ENCODE assay signal across 8 cellular contexts in genomic region chr17:27756467-27757371, GRCh38. TPM values are rescaled to one million over a fixed set of nuclear protein-coding genes. Genes with fewer than 3 reads are reported as not detected.
DNase-seq lines count a peak whose midpoint lies in the region; ATAC-seq and TF ChIP-seq lines count a peak whose summit lies in the region.

No MANE protein-coding gene starts in this region.

- no peak overlapping the region for H3K4me3 Mint-ChIP-seq in naive B cell

- no peaks in the 10 kb centered on the region for H3K27me3 ChIP-seq in Loucy (ENCODE audit: insufficient read depth, low read length, poor library complexity, severe bottlenecking)
- no peaks in the 10 kb centered on the region for H3K27me3 ChIP-seq in effector memory CD4-positive, alpha-beta T cell (replicated peaks; ENCODE audit: control insufficient read depth, insufficient read depth, low read length, poor library complexity, severe bottlenecking)
- H3K27me3 ChIP-seq in suprapubic skin: no peaks in the 10 kb centered on the region

- no peaks in the 10 kb centered on the region for H4K20me1 ChIP-seq in Loucy (ENCODE audit: insufficient read depth, low read length, poor library complexity, severe bottlenecking)

- no peak for TF ChIP-seq EP300 in suprapubic skin (IDR thresholded peaks at IDR 0.05)

- peak; percentile 84 for TF ChIP-seq CTCF in Loucy (conservative IDR thresholded peaks at IDR 0.05; ENCODE audit: low read length)
- TF ChIP-seq CTCF in suprapubic skin (IDR thresholded peaks at IDR 0.05): peak; percentile 55 to 89

- no peaks in the 10 kb centered on the region for H3F3A ChIP-seq in Loucy (ENCODE audit: low read depth)

- H3K9ac ChIP-seq in Loucy (ENCODE audit: low read depth, low read length, poor library complexity, severe bottlenecking): no peak overlapping the region

- no peak overlapping the region for H3K4me2 ChIP-seq in Loucy (ENCODE audit: low read depth, low read length, poor library complexity, severe bottlenecking)

- peaks cover 8 to 9% (median 8%) of the 10 kb centered on the region in 3 donors for H3K27me3 Mint-ChIP-seq in naive B cell

- H3K27ac Mint-ChIP-seq in naive B cell: peak overlapping the region in 1 of 6 donors; percentile 20

- H3K9me3 ChIP-seq in Loucy (ENCODE audit: insufficient read depth, low read depth, low read length): no peaks in the 10 kb centered on the region
- no peaks in the 10 kb centered on the region for H3K9me3 ChIP-seq in effector memory CD4-positive, alpha-beta T cell (ENCODE audit: control insufficient read depth, low read length)
- no peaks in the 10 kb centered on the region for H3K9me3 ChIP-seq in suprapubic skin

- no peaks in the 10 kb centered on the region for H3K9me3 Mint-ChIP-seq in naive B cell

- H3K9me2 ChIP-seq in Loucy (replicated peaks; ENCODE audit: low read depth, low read length): no peaks in the 10 kb centered on the region

- H3K4me3 ChIP-seq in Loucy (ENCODE audit: low read length, poor library complexity, severe bottlenecking) (no peak overlapping the region), suprapubic skin (no peak overlapping the region)
- no peak overlapping the region for H3K4me3 ChIP-seq in effector memory CD4-positive, alpha-beta T cell (ENCODE audit: insufficient read depth, low read depth, low read length, poor library complexity, severe bottlenecking)

- peak; percentile 81 for DNase-seq in DMS 273 (lab: John Stamatoyannopoulos, UW; ENCODE audit: unreplicated experiment)
- DNase-seq in DMS 273 treated with DMSO at 0.1 percent for 48 hours (lab: John Stamatoyannopoulos, UW): no peak
- peak; percentile 50 for DNase-seq in activated CD4-positive, alpha-beta T cell treated with anti-CD3 and anti-CD28 coated beads, Interleukin-2, amount 50 U/mL, for 1 hour
- peak in 2 of 3 donors; percentile 6 to 24 for DNase-seq in effector memory CD4-positive, alpha-beta T cell
- peak; percentile 20 for DNase-seq in naive B cell
- no peak for DNase-seq in suprapubic skin (ENCODE audit: low spot score in 2 of 2)
- no peak for DNase-seq in amniotic stem cell (lab: John Stamatoyannopoulos, UW)

- H3K27ac ChIP-seq in effector memory CD4-positive, alpha-beta T cell (ENCODE audit: insufficient read depth, low read length, poor library complexity, severe bottlenecking): no peak overlapping the region
- no peak overlapping the region for H3K27ac ChIP-seq in suprapubic skin

- H2AFZ ChIP-seq in Loucy (ENCODE audit: low read length): no peak overlapping the region

- H3K4me1 Mint-ChIP-seq in naive B cell: peaks cover 0 to 2% (median 0%) of the 10 kb centered on the region in 3 donors

- H3K79me2 ChIP-seq in Loucy (ENCODE audit: insufficient read depth, low read length): no peaks in the 10 kb centered on the region

- peak in 1 of 2 donors; percentile 33 for ATAC-seq in naive B cell (ENCODE audit: low read depth in 2 of 2)

- no peaks in the 10 kb centered on the region for H3K36me3 Mint-ChIP-seq in naive B cell

- H3K36me3 ChIP-seq in Loucy (ENCODE audit: insufficient read depth, low read length) (no peaks in the 10 kb centered on the region), suprapubic skin (no peaks in the 10 kb centered on the region)
- no peaks in the 10 kb centered on the region for H3K36me3 ChIP-seq in effector memory CD4-positive, alpha-beta T cell (ENCODE audit: control insufficient read depth, insufficient read depth, low read length)

- no peak for TF ChIP-seq POLR2A in suprapubic skin (IDR thresholded peaks at IDR 0.05)

- no peaks in the 10 kb centered on the region for H3K4me1 ChIP-seq in Loucy (ENCODE audit: insufficient read depth, low read length, poor library complexity, severe bottlenecking)
- no peaks in the 10 kb centered on the region for H3K4me1 ChIP-seq in effector memory CD4-positive, alpha-beta T cell (ENCODE audit: control insufficient read depth, insufficient read depth, low read length, poor library complexity, severe bottlenecking)
- peaks cover 5% of the 10 kb centered on the region for H3K4me1 ChIP-seq in suprapubic skin

- WGBS in suprapubic skin: 71% methylated on average over 17 of the region's 17 CpGs

RNA-seq across cellular contexts. Expression of gene NOS2, which starts 43.6 kb away (rescaled TPM):
- under 1 TPM in 1 of 6 donors, not detected in 5; 0.08 TPM for polyA plus RNA-seq in naive B cell (ENCODE audit: low read depth in 6 of 6)
- under 1 TPM in 3 of 4 donors, not detected in 1; 0.18 to 0.97 (median 0.38) TPM for total RNA-seq in suprapubic skin

Comparison
In these comparisons a context has a peak if more than half of its experiments do, and no peak if none do; other contexts are left out.
1. DNase-seq: peak in DMS 273 (single experiment), activated CD4-positive, alpha-beta T cell treated with anti-CD3 and anti-CD28 coated beads, Interleukin-2, amount 50 U/mL, for 1 hour (single experiment), effector memory CD4-positive, alpha-beta T cell (2 of 3) and naive B cell (single experiment); none in DMS 273 treated with DMSO at 0.1 percent for 48 hours (single experiment), suprapubic skin (0 of 2) and amniotic stem cell (single experiment).